ENCODE assay signal across 18 cellular contexts in the genomic region with DNA sequence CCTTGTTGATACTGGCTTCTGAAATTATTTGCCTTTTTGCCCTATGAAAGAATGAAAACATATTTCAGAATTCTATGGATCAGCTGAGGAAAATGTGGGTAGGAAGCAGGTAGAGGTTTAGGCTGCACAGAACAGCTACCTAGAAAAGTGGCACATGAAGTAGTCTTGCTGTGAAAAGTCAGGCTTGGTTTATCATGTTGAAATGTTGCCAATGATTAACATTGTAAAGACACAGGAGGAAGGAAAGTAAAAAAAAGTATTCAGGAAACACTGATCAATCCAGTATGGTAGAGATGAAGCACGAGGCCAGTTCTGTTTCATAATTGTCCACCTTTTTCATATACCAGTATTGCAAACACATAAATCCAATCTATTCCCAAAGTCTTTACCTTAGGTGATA. TPM values are rescaled to one million over a fixed set of nuclear protein-coding genes. Genes with fewer than 3 reads are reported as not detected.
DNase-seq lines count a peak whose midpoint lies in the region; ATAC-seq, FAIRE-seq and TF ChIP-seq lines count a peak whose summit lies in the region.
"Had no signal": no experiment of that assay in that cellular context is flagged by ENCODE, and none has a peak within 500 bp of the region (broad histone marks: within the 10 kb centered on the region; RNA-seq: fewer than 3 reads in every experiment).

No MANE protein-coding gene starts in this region.

- in situ Hi-C loops in K562 (cut with MboI), result no loop called here

- no TSS peak for BruUV-seq in K562 (replicated peaks; lab: Mats Ljungman, UMichigan)

- no peak for DNase-seq in K562 (ENCODE audit: extremely low read depth in 1 of 4, low spot score in 3 of 4)
- peak; percentile 42 for DNase-seq in kidney tubule cell (ENCODE audit: low spot score)
- peak; percentile 76 for DNase-seq in renal cortical epithelial cell (ENCODE audit: low read depth)
- DNase-seq in NCI-H69 (lab: John Stamatoyannopoulos, UW), result no peak
- no peak for DNase-seq in HK-2 (ENCODE audit: unreplicated experiment)
- DNase-seq: BE2C; CD4-positive, alpha-beta memory T cell; COR-L47; GOT3; H9; KBM-7 had no signal

- H3K9ac ChIP-seq in K562 (ENCODE audit: insufficient read depth in 1 of 2, low read depth in 2 of 2, low read length in 2 of 2), result no peak overlapping the region

- FAIRE-seq in K562 (lab: Jason Lieb, UNC), result no peak
- FAIRE-seq: A204.1 had no signal

- H3K4me2 ChIP-seq in K562 (ENCODE audit: insufficient read depth, low read length), result no peak overlapping the region

- no peak for TF ChIP-seq CTCF in K562 (IDR thresholded peaks at IDR 0.05 in 2 of 3, conservative IDR thresholded peaks at IDR 0.05 in 1 of 3; ENCODE audit: insufficient read depth in 2 of 3, low read depth in 1 of 3, low read length in 3 of 3)

- 33% methylated on average over 1 of the region's 1 CpG for WGBS in K562 (ENCODE audit: insufficient coverage, low coverage, missing lambda C conversion rate)

- no peaks in the 10 kb centered on the region for H3K4me1 ChIP-seq in K562 (replicated peaks in 1 of 2; ENCODE audit: control insufficient read depth in 2 of 2, insufficient read depth in 2 of 2, low read length in 2 of 2)
- H3K4me1 ChIP-seq: BE2C had no signal

- peak overlapping the region; percentile 71 for H2AFZ ChIP-seq in K562 (ENCODE audit: low read depth, low read length)

- H4K20me1 ChIP-seq in K562 (replicated peaks; ENCODE audit: control insufficient read depth, insufficient read depth, low read length), result no peaks in the 10 kb centered on the region

- no peak overlapping the region for H3K4me3 ChIP-seq in K562

- intact Hi-C loops in K562 (cut with micrococcal nuclease), result no loop called here

- CTCF ChIA-PET in K562 (lab: Yijun Ruan, JAX; ENCODE audit: low intra/inter-chr PET ratio), result no interaction called here

- ATAC-seq in HG03108 (IDR thresholded peaks at IDR 0.05; ENCODE audit: unreplicated experiment), result peak; percentile 26
- no peak for ATAC-seq in K562
- no peak for ATAC-seq in GM21576 (IDR thresholded peaks at IDR 0.05; ENCODE audit: unreplicated experiment)
- ATAC-seq in HG02678 (IDR thresholded peaks at IDR 0.05; ENCODE audit: unreplicated experiment), result no peak

- no peaks in the 10 kb centered on the region for H3K9me3 ChIP-seq in K562 (replicated peaks; ENCODE audit: control insufficient read depth, insufficient read depth, low read depth, low read length)
- H3K9me3 ChIP-seq: BE2C had no signal

- POLR2A ChIA-PET in K562 (lab: Yijun Ruan, JAX), result no interaction called here

- H3K27ac ChIP-seq in K562 (ENCODE audit: extremely low read depth, low read depth, low read length), result no peak overlapping the region
- H3K27ac ChIP-seq: C4-2B, HL-60 had no signal

- no peaks in the 10 kb centered on the region for H3K27me3 ChIP-seq in K562 (ENCODE audit: control insufficient read depth in 2 of 2, insufficient read depth in 2 of 2, low read length in 2 of 2)
- H3K27me3 ChIP-seq: BE2C had no signal

- H3K36me3 ChIP-seq in K562 (ENCODE audit: control insufficient read depth, insufficient read depth, low read length), result no peaks in the 10 kb centered on the region
- H3K36me3 ChIP-seq: BE2C had no signal

- no peak for TF ChIP-seq RAD21 in K562 (CRISPR knock-in tag; conservative IDR thresholded peaks at IDR 0.05 in 1 of 2, IDR thresholded peaks at IDR 0.05 in 1 of 2)

- no peak for TF ChIP-seq POLR2A in K562 (conservative IDR thresholded peaks at IDR 0.05)

- no peak for TF ChIP-seq EP300 in K562 (IDR thresholded peaks at IDR 0.05; ENCODE audit: low read length)

- no peaks in the 10 kb centered on the region for H3K9me1 ChIP-seq in K562 (ENCODE audit: control insufficient read depth, insufficient read depth, low read length)

- H3K79me2 ChIP-seq in K562 (ENCODE audit: control insufficient read depth, insufficient read depth, low read length), result no peaks in the 10 kb centered on the region

TF ChIP-seq in K562, 482 proteins besides CTCF, POLR2A, EP300 and RAD21:
- TF ChIP-seq SMAD4 (CRISPR knock-in tag; conservative IDR thresholded peaks at IDR 0.05) (no peak), U2AF2 (optimal IDR thresholded peaks at IDR 0.05; ENCODE audit: low read depth, low read length) (no peak), KAT2B (IDR thresholded peaks at IDR 0.05; ENCODE audit: low read depth, low read length) (no peak), MIER1 (IDR thresholded peaks at IDR 0.05; ENCODE audit: low read depth) (no peak), ZNF23 (CRISPR knock-in tag; IDR thresholded peaks at IDR 0.05) (no peak), SIRT6 (IDR thresholded peaks at IDR 0.05; ENCODE audit: low read depth, low read length) (no peak), ZNF551 (CRISPR knock-in tag; IDR thresholded peaks at IDR 0.05) (no peak), SMARCA5 (IDR thresholded peaks at IDR 0.05) (no peak)
- TF ChIP-seq, protein P1, sequence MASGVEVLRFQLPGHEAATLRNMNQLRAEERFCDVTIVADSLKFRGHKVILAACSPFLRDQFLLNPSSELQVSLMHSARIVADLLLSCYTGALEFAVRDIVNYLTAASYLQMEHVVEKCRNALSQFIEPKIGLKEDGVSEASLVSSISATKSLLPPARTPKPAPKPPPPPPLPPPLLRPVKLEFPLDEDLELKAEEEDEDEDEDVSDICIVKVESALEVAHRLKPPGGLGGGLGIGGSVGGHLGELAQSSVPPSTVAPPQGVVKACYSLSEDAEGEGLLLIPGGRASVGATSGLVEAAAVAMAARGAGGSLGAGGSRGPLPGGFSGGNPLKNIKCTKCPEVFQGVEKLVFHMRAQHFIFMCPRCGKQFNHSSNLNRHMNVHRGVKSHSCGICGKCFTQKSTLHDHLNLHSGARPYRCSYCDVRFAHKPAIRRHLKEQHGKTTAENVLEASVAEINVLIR (CRISPR knock-in tag; IDR thresholded peaks at IDR 0.05), result no peak
- TF ChIP-seq, protein P2, sequence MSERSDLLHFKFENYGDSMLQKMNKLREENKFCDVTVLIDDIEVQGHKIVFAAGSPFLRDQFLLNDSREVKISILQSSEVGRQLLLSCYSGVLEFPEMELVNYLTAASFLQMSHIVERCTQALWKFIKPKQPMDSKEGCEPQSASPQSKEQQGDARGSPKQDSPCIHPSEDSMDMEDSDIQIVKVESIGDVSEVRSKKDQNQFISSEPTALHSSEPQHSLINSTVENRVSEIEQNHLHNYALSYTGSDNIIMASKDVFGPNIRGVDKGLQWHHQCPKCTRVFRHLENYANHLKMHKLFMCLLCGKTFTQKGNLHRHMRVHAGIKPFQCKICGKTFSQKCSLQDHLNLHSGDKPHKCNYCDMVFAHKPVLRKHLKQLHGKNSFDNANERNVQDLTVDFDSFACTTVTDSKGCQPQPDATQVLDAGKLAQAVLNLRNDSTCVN (CRISPR knock-in tag; IDR thresholded peaks at IDR 0.05), result no peak
TF ChIP-seq in K562: peak in this region for 0.

RNA-seq across cellular contexts. Expression of a gene that starts 29.9 kb away (rescaled TPM):
- 0.37 and 1.0 TPM in 2 replicates for total RNA-seq in K562 (2011; cell fraction: chromatin; rRNA removed; ENCODE audit: low replicate concordance)
- 0.17 and 0.39 TPM in 2 replicates for total RNA-seq in K562 (2011; cell fraction: nucleolus; rRNA removed)
- 0.31 and 0.59 TPM in 2 replicates for total RNA-seq in K562 (2011; cell fraction: nucleoplasm; rRNA removed)
- 0.12 and 0.23 TPM in 2 replicates for total RNA-seq in K562 (2014; rRNA removed)
- total RNA-seq in K562 (2014; rRNA removed; fragmentation: Illumina TruSeq; extraction: Trizol), result 0.22 and 0.29 TPM in 2 replicates
- 0.11 and 0.34 TPM in 2 replicates for total RNA-seq in K562 (2015; rRNA removed; fragmentation: Illumina TruSeq; extraction: Trizol)
- 0.02 and 0.73 TPM in 2 replicates for total RNA-seq in K562 (2021)
- polyA plus RNA-seq in K562 (2011; rRNA removed), result 0.15 and 0.17 TPM in 2 replicates
- polyA plus RNA-seq in K562 (2011; cell fraction: cytosol; rRNA removed), result 0.04 and 0.09 TPM in 2 replicates
- 0.13 and 0.25 TPM in 2 replicates for polyA plus RNA-seq in K562 (2011; cell fraction: nucleus; rRNA removed)
- polyA plus RNA-seq in K562 (2012), result 0.14 TPM in 2 replicates
- polyA plus RNA-seq in K562 (2014; fragmentation: Illumina TruSeq; extraction: Trizol), result 0.06 and 0.12 TPM in 2 replicates
- under 1 TPM; 0.08 to 0.15 TPM for polyA plus RNA-seq in K562 (2014; fragmentation: Nextera tagmentation; extraction: Ambion mirVana)
- polyA plus RNA-seq in K562 (2014; rRNA removed), result 0.05 and 0.13 TPM in 2 replicates
- polyA minus RNA-seq in K562 (2011; rRNA and poly(A)+ RNA removed), result 0.15 and 0.21 TPM in 2 replicates
- polyA minus RNA-seq in K562 (2011; cell fraction: cytosol; rRNA and poly(A)+ RNA removed), result not detected in 2 replicates
- polyA minus RNA-seq in K562 (2011; cell fraction: nucleus; rRNA and poly(A)+ RNA removed), result 0.13 and 0.44 TPM in 2 replicates
- 0.50 TPM in 1 of 2 replicates, not detected in the other for total RNA-seq in renal cortical epithelial cell
- total RNA-seq: Daoy, H9 had no signal
- polyA plus RNA-seq: CD4-positive, alpha-beta memory T cell had no signal

RNA-seq across cellular contexts. Expression of a gene that starts 51.1 kb away (rescaled TPM):
- 0.46 TPM in 1 of 2 replicates, not detected in the other for total RNA-seq in K562 (2011; cell fraction: chromatin; rRNA removed; ENCODE audit: low replicate concordance)
- 0.26 TPM in 1 of 2 replicates, not detected in the other for total RNA-seq in K562 (2011; cell fraction: nucleolus; rRNA removed)
- 0.07 TPM in 1 of 2 replicates, not detected in the other for total RNA-seq in K562 (2011; cell fraction: nucleoplasm; rRNA removed)
- total RNA-seq in K562 (2014; rRNA removed) (0.98 TPM in 1 of 2 replicates, not detected in the other), K562 (2014; rRNA removed; fragmentation: Illumina TruSeq; extraction: Trizol) (not detected in 2 replicates), K562 (2015; rRNA removed; fragmentation: Illumina TruSeq; extraction: Trizol) (0.04 TPM in 1 of 2 replicates, not detected in the other), K562 (2021) (not detected in 2 replicates), renal cortical epithelial cell (0.20 TPM in 1 of 2 replicates, not detected in the other)
- polyA plus RNA-seq in K562 (2011; rRNA removed) (0.24 TPM in 1 of 2 replicates, not detected in the other), K562 (2014; fragmentation: Illumina TruSeq; extraction: Trizol) (not detected in 2 replicates), K562 (2014; fragmentation: Nextera tagmentation; extraction: Ambion mirVana) (not detected), K562 (2014; rRNA removed) (0.01 TPM in 1 of 2 replicates, not detected in the other)
- polyA plus RNA-seq in K562 (2011; cell fraction: cytosol; rRNA removed), result not detected in 2 replicates
- 0.18 TPM in 1 of 2 replicates, not detected in the other for polyA plus RNA-seq in K562 (2011; cell fraction: nucleus; rRNA removed)
- polyA plus RNA-seq in K562 (2012), result 0.06 and 0.12 TPM in 2 replicates
- 0.09 TPM in 1 of 2 replicates, not detected in the other for polyA minus RNA-seq in K562 (2011; rRNA and poly(A)+ RNA removed)
- not detected in 2 replicates for polyA minus RNA-seq in K562 (2011; cell fraction: cytosol; rRNA and poly(A)+ RNA removed)
- 0.11 and 0.40 TPM in 2 replicates for polyA minus RNA-seq in K562 (2011; cell fraction: nucleus; rRNA and poly(A)+ RNA removed)
- total RNA-seq: Daoy, H9 had no signal
- polyA plus RNA-seq: CD4-positive, alpha-beta memory T cell had no signal

Comparison
In these comparisons a context has a peak if more than half of its experiments do, and no peak if none do; other contexts are left out.
1. DNase-seq: peak in kidney tubule cell (single experiment) and renal cortical epithelial cell (single experiment); none in K562 (0 of 4), NCI-H69 (single experiment) and HK-2 (single experiment).